11 cellular contexts compared by ENCODE assay signal in genomic region chr9:122219856-122220672, GRCh38. TPM values are rescaled to one million over a fixed set of nuclear protein-coding genes. Genes with fewer than 3 reads are reported as not detected.
DNase-seq lines count a peak whose midpoint lies in the region; ATAC-seq and TF ChIP-seq lines count a peak whose summit lies in the region.
"Had no signal": no experiment of that assay in that cellular context is flagged by ENCODE, and none has a peak within 500 bp of the region (broad histone marks: within the 10 kb centered on the region; RNA-seq: fewer than 3 reads in every experiment).

No MANE protein-coding gene starts in this region.

- H3K9ac ChIP-seq in HUES6 (ENCODE audit: low read length) (no peak overlapping the region), iPS-15b (ENCODE audit: low read depth, low read length) (no peak overlapping the region)

- no peak for DNase-seq in body of pancreas
- DNase-seq in sigmoid colon, result no peak
- no peak for DNase-seq in amygdala (lab: John Stamatoyannopoulos, UW)
- DNase-seq in Ammon's horn (ENCODE audit: low spot score), result no peak
- DNase-seq in NCI-H2029 (lab: John Stamatoyannopoulos, UW), result no peak
- DNase-seq: cortex of kidney, midbrain, NCI-H1436, PC-3 had no signal

- intact Hi-C loops in body of pancreas (cut with DNase I) (no loop called here), sigmoid colon (cut with DNase I) (no loop called here)

- WGBS in body of pancreas, 2 donors, result 7 to 17% methylated on average over 35 to 57 of the region's 57 CpGs
- WGBS in sigmoid colon, 2 donors, result 9 to 19% methylated on average over 57 of the region's 57 CpGs

- H3K4me1 ChIP-seq in HUES6 (ENCODE audit: control insufficient read depth, insufficient read depth, low read length) (peaks cover 37% of the 10 kb centered on the region), body of pancreas (peaks cover 21% of the 10 kb centered on the region), iPS-15b (ENCODE audit: control insufficient read depth, insufficient read depth, low read length) (peaks cover 10% of the 10 kb centered on the region), sigmoid colon (peaks cover 0 to 29% (median 22%) of the 10 kb centered on the region in 4 donors)

- TF ChIP-seq POLR2A in body of pancreas (IDR thresholded peaks at IDR 0.05) (no peak), sigmoid colon (IDR thresholded peaks at IDR 0.05) (no peak)

- TF ChIP-seq CTCF in body of pancreas (IDR thresholded peaks at IDR 0.05) (no peak), sigmoid colon (IDR thresholded peaks at IDR 0.05) (no peak)

- ATAC-seq in body of pancreas, result peak; percentile 43
- ATAC-seq: PC-3 had no signal

- H3K27me3 ChIP-seq in HUES6 (ENCODE audit: control insufficient read depth, insufficient read depth, low read length) (peaks cover 100% of the 10 kb centered on the region), body of pancreas (peaks cover 0 to 32% of the 10 kb centered on the region in 2 donors), iPS-15b (ENCODE audit: control insufficient read depth, insufficient read depth, low read length) (peaks cover 99% of the 10 kb centered on the region), sigmoid colon (peaks cover 60 to 100% (median 90%) of the 10 kb centered on the region in 3 donors)

- H3K36me3 ChIP-seq in HUES6 (ENCODE audit: control insufficient read depth, insufficient read depth, low read length), result no peaks in the 10 kb centered on the region
- H3K36me3 ChIP-seq in body of pancreas (replicated peaks in 1 of 2; ENCODE audit: insufficient read depth in 1 of 2, low read depth in 2 of 2), result no peaks in the 10 kb centered on the region
- no peaks in the 10 kb centered on the region for H3K36me3 ChIP-seq in iPS-15b (ENCODE audit: control insufficient read depth, insufficient read depth, low read length)
- H3K36me3 ChIP-seq in sigmoid colon, result no peaks in the 10 kb centered on the region

- peak overlapping the region; percentile 61 for H3K4me3 ChIP-seq in HUES6 (ENCODE audit: low read depth, low read length)
- no peak overlapping the region for H3K4me3 ChIP-seq in body of pancreas
- H3K4me3 ChIP-seq in iPS-15b (ENCODE audit: low read depth, low read length), result peak overlapping the region; percentile 43
- peak overlapping the region in 3 of 4 donors; percentile 11 to 16 (median 11) for H3K4me3 ChIP-seq in sigmoid colon

- no peaks in the 10 kb centered on the region for H3K9me3 ChIP-seq in HUES6 (ENCODE audit: control insufficient read depth, insufficient read depth, low read depth, low read length)
- H3K9me3 ChIP-seq in body of pancreas, result no peaks in the 10 kb centered on the region
- H3K9me3 ChIP-seq in iPS-15b (ENCODE audit: control insufficient read depth, insufficient read depth, low read length), result no peaks in the 10 kb centered on the region
- no peaks in the 10 kb centered on the region for H3K9me3 ChIP-seq in sigmoid colon

- H3K27ac ChIP-seq in HUES6 (ENCODE audit: low read depth, low read length), result no peak overlapping the region
- H3K27ac ChIP-seq in body of pancreas, result no peak overlapping the region
- H3K27ac ChIP-seq in sigmoid colon, result no peak overlapping the region

- no peak for TF ChIP-seq EP300 in sigmoid colon (IDR thresholded peaks at IDR 0.05)

RNA-seq across cellular contexts. Expression of gene LHX6, which starts 8.7 kb away (rescaled TPM):
- 1 to 10 TPM in 1 of 2 donors, not detected in 1; 2.9 TPM for total RNA-seq in body of pancreas
- total RNA-seq in sigmoid colon, result 1 to 10 TPM in 3 of 4 donors, under 1 TPM in 1; 0.99 to 4.7 (median 1.5) TPM
- polyA plus RNA-seq in sigmoid colon, result 1 to 10 TPM in 1 of 3 donors, under 1 TPM in 2; 0.46 to 2.1 (median 0.60) TPM

RNA-seq across cellular contexts. Expression of gene RBM18, which starts 44.6 kb away (rescaled TPM):
- total RNA-seq in body of pancreas (1 to 10 TPM; 4.6 to 5.4 TPM), sigmoid colon (10 to 100 TPM; 11.9 to 16.8 (median 13.0) TPM)
- polyA plus RNA-seq in sigmoid colon, result 10 to 100 TPM in 2 of 3 donors, 1 to 10 TPM in 1; 8.2 to 11.8 (median 10.2) TPM

RNA-seq across cellular contexts. Expression of gene MRRF, which starts 44.6 kb away (rescaled TPM):
- 10 to 100 TPM; 11.9 to 13.5 TPM for total RNA-seq in body of pancreas
- total RNA-seq in sigmoid colon, result 10 to 100 TPM; 29.9 to 40.7 (median 33.9) TPM
- 10 to 100 TPM; 38.2 to 46.7 (median 38.4) TPM for polyA plus RNA-seq in sigmoid colon

Comparison
In these comparisons a context has a peak if more than half of its experiments do, and no peak if none do; other contexts are left out.
1. H3K4me3 ChIP-seq: peak in HUES6 (single experiment), iPS-15b (single experiment) and sigmoid colon (3 of 4); none in body of pancreas (0 of 2).